ENCODE assay signal across 27 cellular contexts in genomic region chr16:53619247-53619646, GRCh38.
"Had no signal": no experiment of that assay in that cellular context is flagged by ENCODE, and none has a peak within 500 bp of the region (broad histone marks: within the 10 kb centered on the region; RNA-seq: fewer than 3 reads in every experiment).

No MANE protein-coding gene starts in this region.

- H3K27ac ChIP-seq: brain microvascular endothelial cell, coronary artery, dorsolateral prefrontal cortex, WERI-Rb-1 had no signal

- FAIRE-seq: astrocyte, bronchial epithelial cell had no signal

- H3K4me3 ChIP-seq: coronary artery, dorsolateral prefrontal cortex had no signal

- DNase-seq: activated B cell treated with CpG ODN at 0.5 μM for 24 hours; activated CD4-positive, alpha-beta memory T cell treated with anti-CD3 and anti-CD28 coated beads, Interleukin-2, amount 10 ng/mL, durations not matched to agents 7 days and 5 days; activated CD4-positive, alpha-beta T cell treated with anti-CD3 and anti-CD28 coated beads for 1 hour; activated CD4-positive, alpha-beta T cell treated with anti-CD3 and anti-CD28 coated beads for 4 hours; activated CD4-positive, alpha-beta T cell treated with anti-CD3 and anti-CD28 coated beads, Interleukin-2, amount 10 ng/mL, durations not matched to agents 7 days and 5 days; activated CD4-positive, alpha-beta T cell treated with anti-CD3 and anti-CD28 coated beads, Interleukin-2, amount 50 U/mL, for 4 hours; activated CD8-positive, alpha-beta memory T cell treated with anti-CD3 and anti-CD28 coated beads, Interleukin-2, amount 50 U/mL, for 48 hours; activated gamma-delta T cell; activated naive CD4-positive, alpha-beta T cell; activated naive CD4-positive, alpha-beta T cell treated with anti-CD3 and anti-CD28 coated beads, Interleukin-2, amount 50 U/mL, for 16 hours; activated T-cell treated with anti-CD3 and anti-CD28 coated beads for 4 hours; activated T-cell treated with anti-CD3 and anti-CD28 coated beads, Interleukin-2, amount 50 U/mL, for 24 hours; activated T-cell treated with anti-CD3 and anti-CD28 coated beads, Interleukin-2, amount 50 U/mL, for 72 hours; amniotic stem cell; anterior cingulate cortex; brain microvascular endothelial cell; dorsolateral prefrontal cortex; effector memory CD4-positive, alpha-beta T cell; endodermal cell; foreskin fibroblast; head of caudate nucleus; T-helper 17 cell; T1000; WERI-Rb-1 had no signal

- H3K27me3 ChIP-seq: brain microvascular endothelial cell, dorsolateral prefrontal cortex had no signal

- H3K36me3 ChIP-seq: brain microvascular endothelial cell, WERI-Rb-1 had no signal
